Comparison of ENCODE assay signal across 15 cellular contexts in genomic region chr20:50347568-50347981, GRCh38.
A peak's percentile ranks its signal among the peaks of the same experiment; 100 is the strongest.
DNase-seq lines count a peak whose midpoint lies in the region; ATAC-seq, FAIRE-seq and TF ChIP-seq lines count a peak whose summit lies in the region.
"Had no signal": no experiment of that assay in that cellular context is flagged by ENCODE, and none has a peak within 500 bp of the region (broad histone marks: within the 10 kb centered on the region; RNA-seq: fewer than 3 reads in every experiment).

No MANE protein-coding gene starts in this region.

- TF ChIP-seq POLR2A in A549 (IDR thresholded peaks at IDR 0.05; ENCODE audit: low read length) (no peak), sigmoid colon (IDR thresholded peaks at IDR 0.05) (no peak), GM12892 (IDR thresholded peaks at IDR 0.05; ENCODE audit: low read depth, low read length) (no peak)

- H3K27me3 ChIP-seq in heart right ventricle (no peaks in the 10 kb centered on the region), sigmoid colon (no peaks in the 10 kb centered on the region)

- peak overlapping the region; percentile 22 to 74; a peak in 3 of 6 replicates for H3K27ac ChIP-seq in A549
- peak overlapping the region; percentile 1; the same call in 1 of the 2 replicates for H3K27ac ChIP-seq in RWPE1
- H3K27ac ChIP-seq in heart right ventricle, result peak overlapping the region in 9 of 10 donors; percentile 47 to 91 (median 63)
- peak overlapping the region; percentile 51 to 83 (median 68) for H3K27ac ChIP-seq in sigmoid colon

- no peak for TF ChIP-seq CTCF in A549 (IDR thresholded peaks at IDR 0.05)
- no peak for TF ChIP-seq CTCF in RWPE1 (conservative IDR thresholded peaks at IDR 0.05; ENCODE audit: low read depth)
- TF ChIP-seq CTCF in heart right ventricle (IDR thresholded peaks at IDR 0.05), result no peak
- no peak for TF ChIP-seq CTCF in sigmoid colon (IDR thresholded peaks at IDR 0.05)

- TF ChIP-seq RAD21 in A549 (conservative IDR thresholded peaks at IDR 0.05 in 1 of 2, IDR thresholded peaks at IDR 0.05 in 1 of 2), result no peak

- H3K4me3 ChIP-seq in A549, result no peak overlapping the region
- H3K4me3 ChIP-seq in heart right ventricle, result no peak overlapping the region
- no peak overlapping the region for H3K4me3 ChIP-seq in sigmoid colon

- WGBS in A549 (ENCODE audit: missing lambda C conversion rate), result 86% methylated on average over 6 of the region's 6 CpGs
- WGBS in heart right ventricle, 2 donors, result 79 to 83% methylated on average over 6 of the region's 6 CpGs
- WGBS in sigmoid colon, 2 donors, result 87 to 90% methylated on average over 6 of the region's 6 CpGs

- CTCF ChIA-PET in A549 (lab: Yijun Ruan, JAX) (interaction anchor here (0.7 to 2.0 kb wide), 4 partner anchors 9 to 116 kb away, joined by 3 to 6 read pairs (median 4); no protein-coding TSS in a partner anchor), RWPE1 (lab: Yijun Ruan, JAX) (interaction anchor here (0.6 to 1.4 kb wide), 2 partner anchors 12 to 232 kb away, joined by 4 to 13 read pairs; no protein-coding TSS in a partner anchor)

- H3K4me2 ChIP-seq in A549, result no peak overlapping the region

- DNase-seq in A549 (ENCODE audit: low read depth in 1 of 2, low spot score in 1 of 2), result no peak
- no peak for DNase-seq in RWPE1 (ENCODE audit: low spot score)
- DNase-seq in heart right ventricle, result no peak
- peak; percentile 67 for DNase-seq in sigmoid colon
- DNase-seq in GM12892 (ENCODE audit: insufficient read length), result no peak
- no peak for DNase-seq in activated naive CD4-positive, alpha-beta T cell (lab: John Stamatoyannopoulos, UW)
- DNase-seq in DMS153 (lab: John Stamatoyannopoulos, UW), result no peak
- DNase-seq: activated CD8-positive, alpha-beta T cell treated with anti-CD3 and anti-CD28 coated beads for 36 hours; Calu3; kidney glomerular epithelial cell; stimulated activated CD4-positive, alpha-beta T cell treated with anti-CD3 and anti-CD28 coated beads, Interleukin-2, amount 100 ng/mL, for 24 hours had no signal

- H3K9me3 ChIP-seq in A549 (no peaks in the 10 kb centered on the region), heart right ventricle (no peaks in the 10 kb centered on the region), sigmoid colon (no peaks in the 10 kb centered on the region)

- peaks cover 24% of the 10 kb centered on the region for H3K4me1 ChIP-seq in A549
- H3K4me1 ChIP-seq in heart right ventricle, result peaks cover 9 to 77% (median 30%) of the 10 kb centered on the region in 9 donors
- peaks cover 0 to 18% (median 16%) of the 10 kb centered on the region in 4 donors for H3K4me1 ChIP-seq in sigmoid colon

- FAIRE-seq in A549 (lab: Jason Lieb, UNC) (no peak), GM12892 (lab: Jason Lieb, UNC) (no peak)
- FAIRE-seq: bronchial epithelial cell, endometrium, TTC549 had no signal

- ATAC-seq in A549 (no peak; a peak in 1 of 6 replicates), heart right ventricle (peak in 3 of 8 donors; percentile 7 to 30 (median 25)), GM21576 (IDR thresholded peaks at IDR 0.05; ENCODE audit: unreplicated experiment) (no peak)
- ATAC-seq: activated CD8-positive, alpha-beta T cell treated with anti-CD3 and anti-CD28 coated beads for 36 hours had no signal

- H3K36me3 ChIP-seq in heart right ventricle (no peaks in the 10 kb centered on the region), sigmoid colon (no peaks in the 10 kb centered on the region)

- intact Hi-C loops in heart right ventricle (cut with DNase I), result loop anchor here in 2 of 10 donors (10.0 kb wide), 2 partner anchors 107 to 153 kb away; partner anchors contain the start of gene CEBPB (in 1 of the 2)
- intact Hi-C loops in sigmoid colon (cut with DNase I), result no loop called here

- TF ChIP-seq EP300 in A549 (IDR thresholded peaks at IDR 0.05), result no peak
- TF ChIP-seq EP300 in sigmoid colon (IDR thresholded peaks at IDR 0.05), result no peak

- POLR2A ChIA-PET in A549 (lab: Yijun Ruan, JAX) (no interaction called here), RWPE1 (lab: Yijun Ruan, JAX; ENCODE audit: low non-redundant PET) (no interaction called here)

TF ChIP-seq in A549, 52 proteins besides CTCF, POLR2A, EP300 and RAD21:
- no peak for TF ChIP-seq EHMT2 (IDR thresholded peaks at IDR 0.05; ENCODE audit: low read depth)
- no peak for TF ChIP-seq HEYL (CRISPR knock-in tag; IDR thresholded peaks at IDR 0.05)
- TF ChIP-seq SREBF2 (IDR thresholded peaks at IDR 0.05), result no peak
- no peak for TF ChIP-seq NR3C1 (IDR thresholded peaks at IDR 0.05)
TF ChIP-seq in A549: peak in this region for 0.

Comparison
In these comparisons a context has a peak if more than half of its experiments do, and no peak if none do; other contexts are left out.
1. H3K27ac ChIP-seq: peak in every context shown above with its lines; median percentile 68 in sigmoid colon; 63 in heart right ventricle; 48 in A549; 1 in RWPE1.